8 cellular contexts compared by ENCODE assay signal in the genomic region with DNA sequence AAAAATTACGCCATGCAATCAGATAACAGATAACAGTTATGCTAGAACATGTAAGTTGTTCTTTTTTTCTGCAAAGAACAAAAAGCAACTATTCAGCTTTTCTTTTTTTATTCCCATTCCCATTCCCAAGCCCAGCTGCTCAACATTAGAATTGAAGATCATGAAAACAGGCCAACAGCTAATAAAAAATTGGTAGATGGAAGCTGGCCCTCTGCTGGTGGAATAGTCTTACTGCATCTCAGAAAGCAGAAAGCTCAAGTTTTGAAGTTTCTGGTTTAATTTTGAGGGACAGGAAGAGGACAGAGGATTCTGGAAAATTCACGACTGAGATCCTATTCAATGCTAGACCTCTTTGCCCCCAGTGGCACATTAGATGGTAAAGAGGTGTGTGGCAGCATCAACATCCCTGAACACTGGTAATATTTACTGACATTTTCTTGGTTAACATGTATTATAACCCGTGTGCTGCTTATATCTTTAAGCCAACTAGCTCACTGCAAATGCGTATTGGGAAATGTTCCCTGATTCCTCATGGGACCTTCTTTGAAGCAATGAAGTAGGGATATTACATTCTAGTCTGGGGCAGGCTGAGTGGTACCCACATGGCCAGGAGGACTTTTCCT.
DNase-seq lines count a peak whose midpoint lies in the region; ATAC-seq, FAIRE-seq and TF ChIP-seq lines count a peak whose summit lies in the region.

No MANE protein-coding gene starts in this region.

- H3K27me3 ChIP-seq in Panc1 (ENCODE audit: control insufficient read depth, insufficient read depth, low read length) (peaks cover 18% of the 10 kb centered on the region), smooth muscle cell (ENCODE audit: low read depth) (peaks cover 43% of the 10 kb centered on the region)
- H3K27me3 ChIP-seq in effector memory CD4-positive, alpha-beta T cell (replicated peaks; ENCODE audit: control insufficient read depth, insufficient read depth, low read length, poor library complexity, severe bottlenecking) = no peaks in the 10 kb centered on the region

- ATAC-seq in Panc1 (no peak), GM19452 (IDR thresholded peaks at IDR 0.05; ENCODE audit: unreplicated experiment) (no peak)

- H3K36me3 ChIP-seq in Panc1 (ENCODE audit: control insufficient read depth, insufficient read depth, low read length) = no peaks in the 10 kb centered on the region
- H3K36me3 ChIP-seq in smooth muscle cell (ENCODE audit: low read depth) = no peaks in the 10 kb centered on the region
- H3K36me3 ChIP-seq in effector memory CD4-positive, alpha-beta T cell (ENCODE audit: control insufficient read depth, insufficient read depth, low read length) = no peaks in the 10 kb centered on the region

- POLR2A ChIA-PET in Panc1 (lab: Charles Lee) = no interaction called here

- intact Hi-C loops in Panc1 (cut with micrococcal nuclease; ENCODE audit: unreplicated experiment) = no loop called here

- no peaks in the 10 kb centered on the region for H4K20me1 ChIP-seq in smooth muscle cell (ENCODE audit: low read depth)

- in situ Hi-C loops in Panc1 (cut with HindIII; ENCODE audit: low pct_unique_long_range_greater_than_20kb, low sequenced_read_pairs) = no loop called here

- no peak overlapping the region for H3K4me3 ChIP-seq in Panc1 (ENCODE audit: low read depth in 2 of 2, low read length in 2 of 2)
- no peak overlapping the region for H3K4me3 ChIP-seq in fibroblast of mammary gland (ENCODE audit: control insufficient read depth, low read depth, low read length)
- H3K4me3 ChIP-seq in smooth muscle cell = no peak overlapping the region
- no peak overlapping the region for H3K4me3 ChIP-seq in effector memory CD4-positive, alpha-beta T cell (ENCODE audit: insufficient read depth, low read depth, low read length, poor library complexity, severe bottlenecking)

- H2AFZ ChIP-seq in smooth muscle cell (ENCODE audit: low read depth) = no peak overlapping the region

- 69% methylated on average over 4 of the region's 4 CpGs for WGBS in smooth muscle cell (ENCODE audit: low lambda C conversion rate)

- H3K9me3 ChIP-seq in Panc1 (ENCODE audit: control insufficient read depth, insufficient read depth, low read depth, low read length) = no peaks in the 10 kb centered on the region
- H3K9me3 ChIP-seq in smooth muscle cell (replicated peaks; ENCODE audit: low read depth) = no peaks in the 10 kb centered on the region
- H3K9me3 ChIP-seq in effector memory CD4-positive, alpha-beta T cell (ENCODE audit: control insufficient read depth, low read length) = no peaks in the 10 kb centered on the region

- DNase-seq in Ammon's horn (ENCODE audit: low spot score) (peak; percentile 64), GM18507 (ENCODE audit: extremely low spot score, insufficient read length, low read depth) (no peak), Panc1 (ENCODE audit: low read depth, low spot score) (peak; percentile 24), fibroblast of mammary gland (ENCODE audit: low read depth) (peak; percentile 23), smooth muscle cell (lab: John Stamatoyannopoulos, UW; ENCODE audit: unreplicated experiment) (no peak), activated gamma-delta T cell treated with Interleukin-2 at 50 U/mL for 16 hours (no peak)
- DNase-seq in effector memory CD4-positive, alpha-beta T cell = no peak

- no peak overlapping the region for H3K4me2 ChIP-seq in smooth muscle cell

- no peaks in the 10 kb centered on the region for H3K79me2 ChIP-seq in smooth muscle cell (ENCODE audit: low read depth)

- BruUV-seq in Panc1 (replicated peaks; lab: Mats Ljungman, UMichigan) = no TSS peak

- H3K4me1 ChIP-seq in Panc1 (ENCODE audit: control insufficient read depth, insufficient read depth, low read length) (peaks cover 3% of the 10 kb centered on the region; the same call in 1 of the 2 replicates), smooth muscle cell (ENCODE audit: low read depth) (peaks cover 4% of the 10 kb centered on the region)
- H3K4me1 ChIP-seq in effector memory CD4-positive, alpha-beta T cell (ENCODE audit: control insufficient read depth, insufficient read depth, low read length, poor library complexity, severe bottlenecking) = no peaks in the 10 kb centered on the region

- FAIRE-seq in GM18507 (lab: Jason Lieb, UNC) = peak; percentile 15

- TF ChIP-seq CTCF in Panc1 (IDR thresholded peaks at IDR 0.05) (peak; percentile 90), fibroblast of mammary gland (conservative IDR thresholded peaks at IDR 0.05; ENCODE audit: control insufficient read depth, insufficient read depth, low read depth, low read length) (peak; percentile 82), smooth muscle cell (IDR thresholded peaks at IDR 0.05; ENCODE audit: borderline replicate concordance, insufficient read depth, poor library complexity, severe bottlenecking) (peak; percentile 90)

- CTCF ChIA-PET in Panc1 (lab: Charles Lee) = interaction anchor here (0.5 to 0.7 kb wide), 3 partner anchors 97 to 159 kb away, joined by 3 to 7 read pairs (median 5); no protein-coding TSS in a partner anchor

- H3F3A ChIP-seq in smooth muscle cell (ENCODE audit: low read depth) = no peaks in the 10 kb centered on the region

- H3K9ac ChIP-seq in smooth muscle cell (ENCODE audit: low read depth) = no peak overlapping the region

- H3K27ac ChIP-seq in Panc1 (ENCODE audit: low read length) = no peak overlapping the region
- no peak overlapping the region for H3K27ac ChIP-seq in smooth muscle cell (ENCODE audit: low read depth)
- H3K27ac ChIP-seq in effector memory CD4-positive, alpha-beta T cell (ENCODE audit: insufficient read depth, low read length, poor library complexity, severe bottlenecking) = no peak overlapping the region

Comparison
In these comparisons a context has a peak if more than half of its experiments do, and no peak if none do; other contexts are left out.
1. DNase-seq: peak in Ammon's horn (single experiment), Panc1 (single experiment) and fibroblast of mammary gland (single experiment); none in GM18507 (single experiment), smooth muscle cell (single experiment), effector memory CD4-positive, alpha-beta T cell (0 of 3) and activated gamma-delta T cell treated with Interleukin-2 at 50 U/mL for 16 hours (single experiment).
2. Peak in every context shown above with its lines, with median percentiles within 50 percentile points of each other: CTCF ChIP-seq.